8 cellular contexts compared by ENCODE assay signal in the genomic region with DNA sequence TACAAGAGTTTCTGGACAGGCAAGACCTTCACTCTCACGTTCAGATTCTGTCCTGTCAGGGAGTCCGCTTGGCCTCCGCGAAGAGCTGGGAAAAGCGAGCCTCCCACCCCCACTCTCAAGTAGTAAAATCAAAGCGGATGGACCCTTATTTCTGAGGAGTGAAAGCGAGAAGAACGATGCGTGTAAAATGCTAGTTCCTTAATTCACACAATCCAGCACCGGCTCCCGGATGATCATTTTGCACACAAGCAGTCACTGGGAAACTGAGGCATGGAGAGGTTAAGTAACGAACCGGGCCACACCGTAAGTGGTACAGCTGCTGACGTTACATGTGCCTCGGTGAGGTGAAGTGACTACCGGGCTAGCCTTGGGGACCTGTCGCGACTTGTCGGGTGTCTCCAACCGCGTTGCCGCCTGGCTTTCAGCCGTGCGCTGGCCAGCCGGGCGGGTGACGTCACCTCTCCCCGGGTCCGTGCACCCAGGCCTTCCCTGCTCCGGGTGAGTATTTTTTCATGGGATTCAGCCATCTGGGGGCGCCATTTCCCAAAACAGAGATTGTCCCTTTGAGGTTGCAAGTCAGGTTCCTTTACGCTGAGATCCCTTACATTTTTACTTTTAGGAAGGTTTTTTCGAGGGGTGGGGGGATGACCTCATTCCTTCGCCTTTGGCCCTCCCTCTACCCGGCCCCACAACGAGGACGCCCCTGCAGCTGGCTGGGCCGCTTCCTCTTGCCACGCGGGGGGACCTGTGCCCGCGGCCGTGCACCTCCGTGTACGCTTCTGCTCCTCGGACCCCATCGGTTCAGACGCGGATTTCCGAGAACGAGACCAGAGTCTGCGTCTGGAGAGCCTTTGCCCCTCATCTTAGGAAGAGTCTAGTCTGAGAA. TPM values are rescaled to one million over a fixed set of nuclear protein-coding genes. Genes with fewer than 3 reads are reported as not detected.
DNase-seq lines count a peak whose midpoint lies in the region; ATAC-seq, FAIRE-seq and TF ChIP-seq lines count a peak whose summit lies in the region.

No MANE protein-coding gene starts in this region.

- H3K4me1 Mint-ChIP-seq in stimulated activated effector memory CD8-positive, alpha-beta T cell treated with anti-CD3 and anti-CD28 coated beads, Interleukin-12 subunit alpha, Interleukin-12 subunit beta, amount 100 ng/mL, for 72 hours: peaks cover 27% of the 10 kb centered on the region

- no peak overlapping the region for H3K27ac Mint-ChIP-seq in stimulated activated effector memory CD8-positive, alpha-beta T cell treated with anti-CD3 and anti-CD28 coated beads, Interleukin-12 subunit alpha, Interleukin-12 subunit beta, amount 100 ng/mL, for 72 hours

- no peaks in the 10 kb centered on the region for H3K36me3 Mint-ChIP-seq in stimulated activated effector memory CD8-positive, alpha-beta T cell treated with anti-CD3 and anti-CD28 coated beads, Interleukin-12 subunit alpha, Interleukin-12 subunit beta, amount 100 ng/mL, for 72 hours

- H3K9me3 ChIP-seq in HepG2 (ENCODE audit: low read length): no peaks in the 10 kb centered on the region

- H3K4me1 ChIP-seq in HepG2 (ENCODE audit: insufficient read depth, low read length): no peaks in the 10 kb centered on the region

- peaks cover 2 to 25% of the 10 kb centered on the region in 2 experiments; a peak in 4 of 5 replicates for H3K27me3 ChIP-seq in HepG2 (ENCODE audit: control insufficient read depth in 1 of 2, insufficient read depth in 2 of 2, low read length in 2 of 2)

- H3K27ac ChIP-seq in coronary artery (no peak overlapping the region), HepG2 (ENCODE audit: extremely low read length, insufficient read depth, low read length) (no peak overlapping the region)

- H2AFZ ChIP-seq in HepG2 (ENCODE audit: low read length): no peak overlapping the region

- H3K4me3 Mint-ChIP-seq in stimulated activated effector memory CD8-positive, alpha-beta T cell treated with anti-CD3 and anti-CD28 coated beads, Interleukin-12 subunit alpha, Interleukin-12 subunit beta, amount 100 ng/mL, for 72 hours: peak overlapping the region; percentile 65

- H3K4me2 ChIP-seq in HepG2 (ENCODE audit: low read depth, low read length): no peak overlapping the region

- H3K9me3 Mint-ChIP-seq in stimulated activated effector memory CD8-positive, alpha-beta T cell treated with anti-CD3 and anti-CD28 coated beads, Interleukin-12 subunit alpha, Interleukin-12 subunit beta, amount 100 ng/mL, for 72 hours: no peaks in the 10 kb centered on the region

- CTCF ChIA-PET in HepG2 (lab: Yijun Ruan, JAX; ENCODE audit: low intra/inter-chr PET ratio, low total read pairs): no interaction called here

- no peak overlapping the region for H3K9ac ChIP-seq in HepG2 (ENCODE audit: insufficient read depth, low read depth, low read length)

- DNase-seq in D721Med (ENCODE audit: insufficient read length, low spot score) (peak; percentile 62), NOMO-1 treated with DMSO at 0.1 percent for 48 hours (lab: John Stamatoyannopoulos, UW; ENCODE audit: unreplicated experiment) (peak; percentile 20), coronary artery (ENCODE audit: low spot score) (peak; percentile 74), HepG2 (ENCODE audit: low spot score) (no peak)
- no peak for DNase-seq in stimulated activated effector memory CD8-positive, alpha-beta T cell treated with anti-CD3 and anti-CD28 coated beads, Interleukin-12 subunit alpha, Interleukin-12 subunit beta, amount 100 ng/mL, for 72 hours (ENCODE audit: low spot score in 2 of 2)

- TF ChIP-seq RAD21 in HepG2 (CRISPR knock-in tag; IDR thresholded peaks at IDR 0.05): no peak

- H3K36me3 ChIP-seq in HepG2 (replicated peaks in 1 of 2; ENCODE audit: control insufficient read depth in 1 of 2, insufficient read depth in 2 of 2, low read length in 2 of 2): no peaks in the 10 kb centered on the region

- FAIRE-seq in D721Med (lab: Jason Lieb, UNC): no peak
- no peak for FAIRE-seq in HepG2 (lab: Jason Lieb, UNC)

- no peak for TF ChIP-seq POLR2A in HepG2 (IDR thresholded peaks at IDR 0.05; ENCODE audit: insufficient read depth in 1 of 2, low read depth in 2 of 2, low read length in 2 of 2)

- ATAC-seq in HepG2 (no peak), HG03280 (IDR thresholded peaks at IDR 0.05; ENCODE audit: unreplicated experiment) (no peak), HG03442 (IDR thresholded peaks at IDR 0.05; ENCODE audit: unreplicated experiment) (no peak), GM19395 (IDR thresholded peaks at IDR 0.05; ENCODE audit: unreplicated experiment) (no peak)
- ATAC-seq in stimulated activated effector memory CD8-positive, alpha-beta T cell treated with anti-CD3 and anti-CD28 coated beads, Interleukin-12 subunit alpha, Interleukin-12 subunit beta, amount 100 ng/mL, for 72 hours: no peak

- no TSS peak for BruUV-seq in HepG2 (replicated peaks; lab: Mats Ljungman, UMichigan)

- H3K4me3 ChIP-seq in coronary artery (peak overlapping the region; percentile 65), HepG2 (replicated peaks in 1 of 3; ENCODE audit: insufficient read depth in 1 of 3, low read depth in 2 of 3, low read length in 3 of 3) (no peak overlapping the region)

- no peaks in the 10 kb centered on the region for H4K20me1 ChIP-seq in HepG2 (ENCODE audit: insufficient read depth, low read length)

- intact Hi-C loops in HepG2 (cut with micrococcal nuclease; ENCODE audit: unreplicated experiment): no loop called here

- POLR2A ChIA-PET in HepG2 (lab: Yijun Ruan, JAX): no interaction called here

- no peaks in the 10 kb centered on the region for H3K79me2 ChIP-seq in HepG2 (ENCODE audit: insufficient read depth, low read length)

- peak; percentile 50 for TF ChIP-seq CTCF in D721Med (IDR thresholded peaks at IDR 0.05; ENCODE audit: insufficient read depth, missing control alignments)
- no peak for TF ChIP-seq CTCF in coronary artery (IDR thresholded peaks at IDR 0.05)
- TF ChIP-seq CTCF in HepG2 (CRISPR knock-in tag; IDR thresholded peaks at IDR 0.05): no peak

- TF ChIP-seq EP300 in HepG2 (IDR thresholded peaks at IDR 0.05; ENCODE audit: low read depth in 2 of 2, low read length in 2 of 2) (no peak), HepG2 (CRISPR knock-in tag; IDR thresholded peaks at IDR 0.05; ENCODE audit: borderline replicate concordance) (no peak)

- WGBS in HepG2 (ENCODE audit: low lambda C conversion rate): 66% methylated on average over 34 of the region's 53 CpGs

- in situ Hi-C loops in HepG2 (cut with HindIII; ENCODE audit: extremely low pct_ligation_motif_present, low pct_unique_long_range_greater_than_20kb): no loop called here

RNA-seq across cellular contexts. Expression of a gene that starts 3.4 kb away (rescaled TPM):
- total RNA-seq in HepG2 (2016; rRNA removed; fragmentation: Illumina TruSeq; extraction: Trizol): not detected in 2 replicates
- total RNA-seq in HepG2 (2016; cell fraction: cytosol; rRNA removed; fragmentation: Illumina TruSeq; extraction: Trizol; ENCODE audit: low read depth): not detected in 2 replicates
- not detected in 2 replicates for total RNA-seq in HepG2 (2016; cell fraction: insoluble cytoplasmic fraction; rRNA removed; fragmentation: Illumina TruSeq; extraction: Trizol)
- total RNA-seq in HepG2 (2016; cell fraction: membrane; rRNA removed; fragmentation: Illumina TruSeq; extraction: Trizol): not detected in 2 replicates
- total RNA-seq in HepG2 (2016; cell fraction: nucleus; rRNA removed; fragmentation: Illumina TruSeq; extraction: Trizol): not detected in 2 replicates
- polyA plus RNA-seq in HepG2 (2011; rRNA removed): not detected in 2 replicates
- not detected in 2 replicates for polyA plus RNA-seq in HepG2 (2011; cell fraction: cytosol; rRNA removed)
- polyA plus RNA-seq in HepG2 (2011; cell fraction: nucleus; rRNA removed): not detected in 2 replicates
- polyA plus RNA-seq in HepG2 (2012): not detected in 2 replicates
- polyA plus RNA-seq in HepG2 (2016; cell fraction: cytosol; fragmentation: Illumina TruSeq; extraction: Trizol; ENCODE audit: low read depth): not detected in 2 replicates
- polyA plus RNA-seq in HepG2 (2016; cell fraction: insoluble cytoplasmic fraction; fragmentation: Illumina TruSeq; extraction: Trizol; ENCODE audit: low read depth): not detected in 2 replicates
- polyA plus RNA-seq in HepG2 (2016; cell fraction: membrane; fragmentation: Illumina TruSeq; extraction: Trizol; ENCODE audit: low read depth): not detected in 2 replicates
- not detected in 2 replicates for polyA plus RNA-seq in HepG2 (2016; cell fraction: nucleus; fragmentation: Illumina TruSeq; extraction: Trizol; ENCODE audit: insufficient read depth, low read depth)
- polyA minus RNA-seq in HepG2 (2011; rRNA and poly(A)+ RNA removed; ENCODE audit: low replicate concordance): not detected in 2 replicates
- polyA minus RNA-seq in HepG2 (2011; cell fraction: cytosol; rRNA and poly(A)+ RNA removed): not detected in 2 replicates
- not detected in 2 replicates for polyA minus RNA-seq in HepG2 (2011; cell fraction: nucleus; rRNA and poly(A)+ RNA removed)

RNA-seq across cellular contexts. Expression of a gene that starts 32.4 kb away (rescaled TPM):
- not detected in 2 replicates for total RNA-seq in HepG2 (2016; rRNA removed; fragmentation: Illumina TruSeq; extraction: Trizol)
- not detected in 2 replicates for total RNA-seq in HepG2 (2016; cell fraction: cytosol; rRNA removed; fragmentation: Illumina TruSeq; extraction: Trizol; ENCODE audit: low read depth)
- total RNA-seq in HepG2 (2016; cell fraction: insoluble cytoplasmic fraction; rRNA removed; fragmentation: Illumina TruSeq; extraction: Trizol): not detected in 2 replicates
- total RNA-seq in HepG2 (2016; cell fraction: membrane; rRNA removed; fragmentation: Illumina TruSeq; extraction: Trizol): not detected in 2 replicates
- not detected in 2 replicates for total RNA-seq in HepG2 (2016; cell fraction: nucleus; rRNA removed; fragmentation: Illumina TruSeq; extraction: Trizol)
- not detected in 2 replicates for polyA plus RNA-seq in HepG2 (2011; rRNA removed)
- not detected in 2 replicates for polyA plus RNA-seq in HepG2 (2011; cell fraction: cytosol; rRNA removed)
- polyA plus RNA-seq in HepG2 (2011; cell fraction: nucleus; rRNA removed): not detected in 2 replicates
- polyA plus RNA-seq in HepG2 (2012): not detected in 2 replicates
- not detected in 2 replicates for polyA plus RNA-seq in HepG2 (2016; cell fraction: cytosol; fragmentation: Illumina TruSeq; extraction: Trizol; ENCODE audit: low read depth)
- not detected in 2 replicates for polyA plus RNA-seq in HepG2 (2016; cell fraction: insoluble cytoplasmic fraction; fragmentation: Illumina TruSeq; extraction: Trizol; ENCODE audit: low read depth)
- polyA plus RNA-seq in HepG2 (2016; cell fraction: membrane; fragmentation: Illumina TruSeq; extraction: Trizol; ENCODE audit: low read depth): not detected in 2 replicates
- not detected in 2 replicates for polyA plus RNA-seq in HepG2 (2016; cell fraction: nucleus; fragmentation: Illumina TruSeq; extraction: Trizol; ENCODE audit: insufficient read depth, low read depth)
- polyA minus RNA-seq in HepG2 (2011; rRNA and poly(A)+ RNA removed; ENCODE audit: low replicate concordance): not detected in 2 replicates
- polyA minus RNA-seq in HepG2 (2011; cell fraction: cytosol; rRNA and poly(A)+ RNA removed): not detected in 2 replicates
- polyA minus RNA-seq in HepG2 (2011; cell fraction: nucleus; rRNA and poly(A)+ RNA removed): not detected in 2 replicates

Comparison
In these comparisons a context has a peak if more than half of its experiments do, and no peak if none do; other contexts are left out.
1. DNase-seq: peak in D721Med (single experiment), NOMO-1 treated with DMSO at 0.1 percent for 48 hours (single experiment) and coronary artery (single experiment); none in HepG2 (single experiment) and stimulated activated effector memory CD8-positive, alpha-beta T cell treated with anti-CD3 and anti-CD28 coated beads, Interleukin-12 subunit alpha, Interleukin-12 subunit beta, amount 100 ng/mL, for 72 hours (0 of 2).